In the genomic region with DNA sequence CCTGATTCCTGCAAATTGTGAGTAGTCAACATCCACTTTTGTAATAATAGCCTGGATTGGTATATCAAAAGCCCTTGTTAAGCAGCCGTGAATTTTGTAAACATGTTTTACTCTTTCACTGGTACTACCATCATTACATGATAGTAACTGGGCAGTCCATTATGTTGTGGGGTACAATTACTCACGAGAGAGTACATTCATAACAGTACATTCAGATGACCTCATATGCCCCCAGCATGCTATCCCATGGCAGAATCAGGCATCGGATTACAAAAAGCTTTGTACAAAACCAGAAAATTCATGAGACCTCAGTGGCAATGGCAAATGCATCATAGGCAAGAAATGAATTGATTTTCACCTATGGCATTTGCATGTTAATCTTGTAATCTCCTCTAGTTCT, we compare ENCODE assay signal across 28 cellular contexts.
DNase-seq lines count a peak whose midpoint lies in the region; ATAC-seq, FAIRE-seq and TF ChIP-seq lines count a peak whose summit lies in the region.
"Had no signal": no experiment of that assay in that cellular context is flagged by ENCODE, and none has a peak within 500 bp of the region (broad histone marks: within the 10 kb centered on the region; RNA-seq: fewer than 3 reads in every experiment).

No MANE protein-coding gene starts in this region.

- intact Hi-C loops in body of pancreas (cut with DNase I): no loop called here

- no peaks in the 10 kb centered on the region for H3K27me3 ChIP-seq in fibroblast of lung (ENCODE audit: control insufficient read depth, insufficient read depth, low read length)
- no peaks in the 10 kb centered on the region for H3K27me3 ChIP-seq in body of pancreas
- H3K27me3 ChIP-seq: right atrium auricular region had no signal

- H4K20me1 ChIP-seq in fibroblast of lung (ENCODE audit: control insufficient read depth, extremely low read depth, insufficient read depth, low read length): no peaks in the 10 kb centered on the region

- H3K9me3 Mint-ChIP-seq in type B pancreatic cell: peaks cover under 1% of the 10 kb centered on the region

- WGBS in body of pancreas, 2 donors: 46 to 64% methylated on average over 3 of the region's 3 CpGs

- no peak overlapping the region for H2AFZ ChIP-seq in fibroblast of lung (ENCODE audit: low read length)

- no peaks in the 10 kb centered on the region for H3K36me3 ChIP-seq in fibroblast of lung (ENCODE audit: control insufficient read depth, insufficient read depth, low read length)
- no peaks in the 10 kb centered on the region for H3K36me3 ChIP-seq in body of pancreas (replicated peaks in 1 of 2; ENCODE audit: insufficient read depth in 1 of 2, low read depth in 2 of 2)
- H3K36me3 ChIP-seq: right atrium auricular region had no signal

- no peak for ATAC-seq in GM21528 (IDR thresholded peaks at IDR 0.05; ENCODE audit: low FRiP score, unreplicated experiment)
- no peak for ATAC-seq in body of pancreas
- ATAC-seq: stimulated activated naive B cell treated with anti-CD40 and anti-IgM and Interleukin-4, amounts not matched to agents 10 μg/mL and 1 μg/mL and 100 μg/mL, for 72 hours; T-cell had no signal

- peak; percentile 40 for DNase-seq in EH (ENCODE audit: low read depth)
- peak; percentile 33 for DNase-seq in HTR-8/SVneo (ENCODE audit: insufficient read length, low spot score)
- DNase-seq in NCI-H748 (lab: John Stamatoyannopoulos, UW; ENCODE audit: unreplicated experiment): peak; percentile 79
- peak; percentile 49 to 52 for DNase-seq in fibroblast of lung (ENCODE audit: low read depth in 2 of 2)
- no peak for DNase-seq in type B pancreatic cell (ENCODE audit: extremely low spot score, unreplicated experiment)
- no peak for DNase-seq in NAMALWA (ENCODE audit: low spot score)
- DNase-seq in body of pancreas: no peak
- DNase-seq: activated CD4-positive, alpha-beta memory T cell treated with anti-CD3 and anti-CD28 coated beads for 36 hours; activated naive CD4-positive, alpha-beta T cell; activated T-cell treated with anti-CD3 and anti-CD28 coated beads for 4 hours; anterior cingulate cortex; CD4-positive, CD25-positive, alpha-beta regulatory T cell; DMS79 treated with DMSO at 0.1 percent for 48 hours; HFFc6; hypothalamus; kidney; NCI-H1105 treated with DMSO at 0.1 percent for 48 hours; NCI-H510A; SHP77; stimulated activated naive B cell treated with anti-CD40 and anti-IgM and Interleukin-4, amounts not matched to agents 10 μg/mL and 1 μg/mL and 100 μg/mL, for 72 hours; T-cell had no signal

- H3K27me3 Mint-ChIP-seq in type B pancreatic cell: no peaks in the 10 kb centered on the region
- H3K27me3 Mint-ChIP-seq: activated CD4-positive, alpha-beta memory T cell treated with anti-CD3 and anti-CD28 coated beads for 36 hours; stimulated activated naive B cell treated with anti-CD40 and anti-IgM and Interleukin-4, amounts not matched to agents 10 μg/mL and 1 μg/mL and 100 μg/mL, for 72 hours; T-cell had no signal

- H3K9me3 ChIP-seq in fibroblast of lung (ENCODE audit: control insufficient read depth, insufficient read depth, low read depth, low read length) (no peaks in the 10 kb centered on the region), body of pancreas (no peaks in the 10 kb centered on the region)

- no peak overlapping the region for H3K27ac Mint-ChIP-seq in type B pancreatic cell
- H3K27ac Mint-ChIP-seq: activated CD4-positive, alpha-beta memory T cell treated with anti-CD3 and anti-CD28 coated beads for 36 hours; CD4-positive, CD25-positive, alpha-beta regulatory T cell; HFFc6; stimulated activated naive B cell treated with anti-CD40 and anti-IgM and Interleukin-4, amounts not matched to agents 10 μg/mL and 1 μg/mL and 100 μg/mL, for 72 hours; T-cell had no signal

- H3K4me2 ChIP-seq in fibroblast of lung (ENCODE audit: extremely low read depth, insufficient read depth, low read length): no peak overlapping the region
- H3K4me2 ChIP-seq: KMS-11 had no signal

- H3K4me1 ChIP-seq in fibroblast of lung (ENCODE audit: control insufficient read depth, extremely low read depth, insufficient read depth, low read length) (no peaks in the 10 kb centered on the region), body of pancreas (no peaks in the 10 kb centered on the region)
- H3K4me1 ChIP-seq: right atrium auricular region had no signal

- H3K79me2 ChIP-seq in fibroblast of lung (ENCODE audit: control insufficient read depth, insufficient read depth, low read length): no peaks in the 10 kb centered on the region

- no peak overlapping the region for H3K9ac ChIP-seq in fibroblast of lung (ENCODE audit: insufficient read depth, low read length)
- H3K9ac ChIP-seq: KMS-11 had no signal

- no peaks in the 10 kb centered on the region for H3K36me3 Mint-ChIP-seq in type B pancreatic cell
- H3K36me3 Mint-ChIP-seq: activated CD4-positive, alpha-beta memory T cell treated with anti-CD3 and anti-CD28 coated beads for 36 hours; CD4-positive, CD25-positive, alpha-beta regulatory T cell; stimulated activated naive B cell treated with anti-CD40 and anti-IgM and Interleukin-4, amounts not matched to agents 10 μg/mL and 1 μg/mL and 100 μg/mL, for 72 hours; T-cell had no signal

- H3K4me3 ChIP-seq in fibroblast of lung (replicated peaks in 1 of 4; ENCODE audit: control extremely low read depth in 1 of 4, insufficient read depth in 1 of 4, low read depth in 3 of 4, low read length in 4 of 4) (no peak overlapping the region), body of pancreas (no peak overlapping the region)
- H3K4me3 ChIP-seq: lung, right atrium auricular region had no signal

- peaks cover 10% of the 10 kb centered on the region for H3K4me1 Mint-ChIP-seq in type B pancreatic cell (ENCODE audit: unreplicated experiment)
- H3K4me1 Mint-ChIP-seq: CD4-positive, CD25-positive, alpha-beta regulatory T cell; stimulated activated naive B cell treated with anti-CD40 and anti-IgM and Interleukin-4, amounts not matched to agents 10 μg/mL and 1 μg/mL and 100 μg/mL, for 72 hours; T-cell had no signal

- no peak overlapping the region for H3K4me3 Mint-ChIP-seq in type B pancreatic cell
- H3K4me3 Mint-ChIP-seq: activated CD4-positive, alpha-beta memory T cell treated with anti-CD3 and anti-CD28 coated beads for 36 hours; CD4-positive, CD25-positive, alpha-beta regulatory T cell; HFFc6; stimulated activated naive B cell treated with anti-CD40 and anti-IgM and Interleukin-4, amounts not matched to agents 10 μg/mL and 1 μg/mL and 100 μg/mL, for 72 hours; T-cell had no signal

- TF ChIP-seq POLR2A in body of pancreas (IDR thresholded peaks at IDR 0.05): no peak

- no peak for FAIRE-seq in HTR-8/SVneo (lab: Jason Lieb, UNC)
- FAIRE-seq: colon, endometrium, kidney had no signal

- TF ChIP-seq CTCF in fibroblast of lung (conservative IDR thresholded peaks at IDR 0.05 in 1 of 2, IDR thresholded peaks at IDR 0.05 in 1 of 2; ENCODE audit: low read depth in 1 of 2, low read length in 2 of 2): no peak
- TF ChIP-seq CTCF in type B pancreatic cell (conservative IDR thresholded peaks at IDR 0.05): no peak
- no peak for TF ChIP-seq CTCF in body of pancreas (IDR thresholded peaks at IDR 0.05)

- no peak overlapping the region for H3K27ac ChIP-seq in fibroblast of lung (ENCODE audit: insufficient read depth, low read length)
- no peak overlapping the region for H3K27ac ChIP-seq in body of pancreas
- H3K27ac ChIP-seq: KMS-11, right atrium auricular region, VCaP had no signal

Comparison
In these comparisons a context has a peak if more than half of its experiments do, and no peak if none do; other contexts are left out.
1. DNase-seq: peak in EH (single experiment), HTR-8/SVneo (single experiment), NCI-H748 (single experiment) and fibroblast of lung (2 of 2); none in type B pancreatic cell (single experiment), NAMALWA (single experiment) and body of pancreas (0 of 4).